Comparison of ENCODE assay signal across 1 cellular context in the genomic region with DNA sequence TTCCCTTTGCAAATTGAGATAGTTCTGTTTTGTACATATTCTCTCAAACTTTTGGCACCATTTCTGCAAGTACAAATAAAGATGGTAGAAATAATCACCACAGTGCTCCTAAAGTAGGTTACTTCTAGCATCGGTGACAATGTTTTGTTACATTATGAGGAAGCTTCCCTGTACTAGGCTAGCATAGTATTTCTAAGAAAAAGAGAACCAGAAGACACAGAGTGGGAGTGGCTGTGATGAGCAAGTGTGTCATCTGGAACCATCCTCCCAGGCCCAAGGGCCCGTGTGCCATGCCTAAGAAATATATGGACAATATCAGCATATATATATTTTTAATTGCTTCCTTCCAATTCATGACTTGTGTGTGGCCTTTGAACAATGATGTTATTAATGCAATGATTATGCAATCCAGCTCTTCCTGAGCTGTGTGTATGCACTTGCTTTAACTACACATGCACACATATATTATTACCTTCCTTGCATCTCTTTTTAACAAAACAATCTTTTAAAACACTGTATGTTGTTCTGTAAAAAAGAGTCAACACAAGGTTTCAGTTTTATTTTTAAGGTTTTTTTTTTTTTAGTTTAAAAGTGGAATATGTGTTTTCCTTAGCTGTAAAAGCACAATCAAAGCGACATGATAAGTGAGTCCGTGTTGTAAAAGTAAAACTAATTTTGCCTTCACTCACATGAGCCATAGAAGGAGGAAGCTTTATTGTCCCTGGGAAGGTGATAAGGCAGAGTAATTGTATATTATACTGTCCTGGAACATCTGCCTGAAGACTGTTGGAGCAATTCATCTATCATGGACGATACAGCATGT.
TF ChIP-seq lines count a peak whose summit lies in the region.

No MANE protein-coding gene starts in this region.

TF ChIP-seq in WTC11, 78 proteins besides CTCF, POLR2A, EP300 and RAD21 (continued from another document):
- TF ChIP-seq CBFB (CRISPR knock-in tag; IDR thresholded peaks at IDR 0.05; ENCODE audit: low read depth) (no peak), E2F4 (CRISPR knock-in tag; IDR thresholded peaks at IDR 0.05; ENCODE audit: borderline replicate concordance, low read depth) (no peak), ETV6 (CRISPR knock-in tag; IDR thresholded peaks at IDR 0.05) (no peak)
- TF ChIP-seq, protein P1, sequence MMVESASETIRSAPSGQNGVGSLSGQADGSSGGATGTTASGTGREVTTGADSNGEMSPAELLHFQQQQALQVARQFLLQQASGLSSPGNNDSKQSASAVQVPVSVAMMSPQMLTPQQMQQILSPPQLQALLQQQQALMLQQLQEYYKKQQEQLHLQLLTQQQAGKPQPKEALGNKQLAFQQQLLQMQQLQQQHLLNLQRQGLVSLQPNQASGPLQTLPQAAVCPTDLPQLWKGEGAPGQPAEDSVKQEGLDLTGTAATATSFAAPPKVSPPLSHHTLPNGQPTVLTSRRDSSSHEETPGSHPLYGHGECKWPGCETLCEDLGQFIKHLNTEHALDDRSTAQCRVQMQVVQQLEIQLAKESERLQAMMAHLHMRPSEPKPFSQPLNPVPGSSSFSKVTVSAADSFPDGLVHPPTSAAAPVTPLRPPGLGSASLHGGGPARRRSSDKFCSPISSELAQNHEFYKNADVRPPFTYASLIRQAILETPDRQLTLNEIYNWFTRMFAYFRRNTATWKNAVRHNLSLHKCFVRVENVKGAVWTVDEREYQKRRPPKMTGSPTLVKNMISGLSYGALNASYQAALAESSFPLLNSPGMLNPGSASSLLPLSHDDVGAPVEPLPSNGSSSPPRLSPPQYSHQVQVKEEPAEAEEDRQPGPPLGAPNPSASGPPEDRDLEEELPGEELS (CRISPR knock-in tag; IDR thresholded peaks at IDR 0.05) = no peak
TF ChIP-seq in WTC11: peak in this region for 0.
